Comparison of ENCODE assay signal across 37 cellular contexts in the genomic region with DNA sequence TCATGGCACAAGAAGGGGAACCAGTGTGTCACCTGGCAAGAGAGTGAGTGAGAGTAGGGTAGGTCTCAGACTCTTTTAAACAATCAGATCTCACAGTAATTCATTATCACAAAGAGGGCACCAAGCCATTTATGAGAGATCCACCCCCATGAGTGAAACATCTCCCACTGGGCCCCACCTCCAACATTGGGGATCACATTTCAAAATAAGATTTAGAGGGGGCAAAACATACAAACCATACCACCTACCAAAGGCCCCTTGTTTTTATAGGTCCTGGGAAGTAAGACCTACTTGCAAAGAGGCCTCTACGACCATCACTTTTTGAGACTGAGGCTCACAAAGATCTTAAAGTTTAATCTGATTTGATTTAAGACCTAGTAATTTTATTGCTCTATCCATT.
"Had no signal": no experiment of that assay in that cellular context is flagged by ENCODE, and none has a peak within 500 bp of the region (broad histone marks: within the 10 kb centered on the region; RNA-seq: fewer than 3 reads in every experiment).

No MANE protein-coding gene starts in this region.

- H3K4me1 ChIP-seq: ascending aorta, breast epithelium had no signal

- H3K36me3 Mint-ChIP-seq: activated naive CD4-positive, alpha-beta T cell treated with anti-CD3 and anti-CD28 coated beads, Interleukin-2, amount 10 ng/mL, durations not matched to agents 7 days and 5 days; activated naive CD4-positive, alpha-beta T cell treated with anti-CD3 and anti-CD28 coated beads, Interleukin-2, amount 50 U/mL, for 24 hours; activated naive CD4-positive, alpha-beta T cell treated with anti-CD3 and anti-CD28 coated beads, Interleukin-2, amount 50 U/mL, for 72 hours; activated naive CD8-positive, alpha-beta T cell treated with anti-CD3 and anti-CD28 coated beads, Interleukin-2, amount 10 ng/mL, durations not matched to agents 7 days and 5 days had no signal

- ATAC-seq: activated naive CD4-positive, alpha-beta T cell treated with anti-CD3 and anti-CD28 coated beads, Interleukin-2, amount 50 U/mL, for 72 hours; activated naive CD8-positive, alpha-beta T cell treated with anti-CD3 and anti-CD28 coated beads, Interleukin-2, amount 50 U/mL, for 24 hours; activated T-cell treated with anti-CD3 and anti-CD28 coated beads, Interleukin-2, amount 50 U/mL, for 4 hours; activated T-cell treated with anti-CD3 and anti-CD28 coated beads, Interleukin-2, amount 50 U/mL, for 72 hours; activated T-helper 17 cell treated with anti-CD3 and anti-CD28 coated beads, Interleukin-2, amount 50 U/mL, for 72 hours; body of pancreas had no signal

- H3K27ac Mint-ChIP-seq: activated naive CD4-positive, alpha-beta T cell treated with anti-CD3 and anti-CD28 coated beads for 36 hours; activated naive CD4-positive, alpha-beta T cell treated with anti-CD3 and anti-CD28 coated beads, Interleukin-2, amount 10 ng/mL, durations not matched to agents 7 days and 5 days; activated naive CD4-positive, alpha-beta T cell treated with anti-CD3 and anti-CD28 coated beads, Interleukin-2, amount 50 U/mL, for 24 hours; activated naive CD4-positive, alpha-beta T cell treated with anti-CD3 and anti-CD28 coated beads, Interleukin-2, amount 50 U/mL, for 72 hours; activated naive CD8-positive, alpha-beta T cell; activated naive CD8-positive, alpha-beta T cell treated with anti-CD3 and anti-CD28 coated beads for 36 hours; activated naive CD8-positive, alpha-beta T cell treated with anti-CD3 and anti-CD28 coated beads, Interleukin-2, amount 10 ng/mL, durations not matched to agents 7 days and 5 days; activated naive CD8-positive, alpha-beta T cell treated with anti-CD3 and anti-CD28 coated beads, Interleukin-2, amount 50 U/mL, for 24 hours; activated T-cell treated with anti-CD3 and anti-CD28 coated beads, Interleukin-2, amount 50 U/mL, for 24 hours; activated T-cell treated with anti-CD3 and anti-CD28 coated beads, Interleukin-2, amount 50 U/mL, for 72 hours; activated T-helper 1 cell treated with anti-CD3 and anti-CD28 coated beads, Interleukin-12 subunit alpha, Interleukin-12 subunit beta, Interleukin-2, Interleukin-4 antibody, amounts not matched to agents 30 ng/mL and 10 ng/mL and 1 ng/mL, durations not matched to agents 14 hours and 24 hours and 36 hours; activated T-helper 17 cell treated with anti-CD3 and anti-CD28 coated beads, Interleukin-2, amount 50 U/mL, for 72 hours; activated T-helper 2 cell treated with anti-CD3 and anti-CD28 coated beads, Interferon-gamma antibody, Interleukin-2, Interleukin-4, amounts not matched to agents 10 μg/mL and 5 μg/mL and 100 μg/mL, durations not matched to agents 14 hours and 24 hours and 36 hours; brain had no signal

- H3K27ac ChIP-seq: adrenal gland, ascending aorta, body of pancreas, brain microvascular endothelial cell, breast epithelium, cardiac muscle cell had no signal

- H3K4me1 Mint-ChIP-seq: activated naive CD4-positive, alpha-beta T cell treated with anti-CD3 and anti-CD28 coated beads, Interleukin-2, amount 10 ng/mL, durations not matched to agents 7 days and 5 days; activated naive CD4-positive, alpha-beta T cell treated with anti-CD3 and anti-CD28 coated beads, Interleukin-2, amount 50 U/mL, for 24 hours; activated T-helper 17 cell treated with anti-CD3 and anti-CD28 coated beads, Interleukin-2, amount 50 U/mL, for 72 hours; central memory CD8-positive, alpha-beta T cell had no signal

- DNase-seq: activated effector memory CD4-positive, alpha-beta T cell treated with anti-CD3 and anti-CD28 coated beads, Interleukin-2, amount 50 U/mL, for 16 hours; activated effector memory CD4-positive, alpha-beta T cell treated with Interleukin-2 at 50 U/mL for 16 hours; activated gamma-delta T cell; activated gamma-delta T cell treated with Interleukin-2 at 50 U/mL for 16 hours; activated naive CD4-positive, alpha-beta T cell; activated naive CD4-positive, alpha-beta T cell treated with anti-CD3 and anti-CD28 coated beads for 36 hours; activated naive CD4-positive, alpha-beta T cell treated with anti-CD3 and anti-CD28 coated beads, Interleukin-2, amount 10 ng/mL, durations not matched to agents 7 days and 5 days; activated naive CD4-positive, alpha-beta T cell treated with anti-CD3 and anti-CD28 coated beads, Interleukin-2, amount 50 U/mL, for 16 hours; activated naive CD4-positive, alpha-beta T cell treated with Interleukin-2 at 50 U/mL for 16 hours; activated naive CD8-positive, alpha-beta T cell treated with anti-CD3 and anti-CD28 coated beads for 36 hours; activated naive CD8-positive, alpha-beta T cell treated with anti-CD3 and anti-CD28 coated beads, Interleukin-2, amount 10 ng/mL, durations not matched to agents 7 days and 5 days; activated naive CD8-positive, alpha-beta T cell treated with anti-CD3 and anti-CD28 coated beads, Interleukin-2, amount 50 U/mL, for 24 hours; activated T-cell treated with anti-CD3 and anti-CD28 coated beads, Interleukin-2, amount 50 U/mL, for 24 hours; activated T-cell treated with anti-CD3 and anti-CD28 coated beads, Interleukin-2, amount 50 U/mL, for 4 hours; activated T-cell treated with anti-CD3 and anti-CD28 coated beads, Interleukin-2, amount 50 U/mL, for 48 hours; activated T-cell treated with anti-CD3 and anti-CD28 coated beads, Interleukin-2, amount 50 U/mL, for 72 hours; adrenal gland; amniotic stem cell; amygdala; anterior cingulate cortex; aorta; body of pancreas; brain microvascular endothelial cell; caudate nucleus; central memory CD4-positive, alpha-beta T cell; cerebellar nuclear complex had no signal

- H3K27me3 ChIP-seq: adrenal gland, ascending aorta, body of pancreas, brain microvascular endothelial cell, breast epithelium, cardiac muscle cell had no signal

- H3K27me3 Mint-ChIP-seq: activated naive CD8-positive, alpha-beta T cell; activated naive CD8-positive, alpha-beta T cell treated with anti-CD3 and anti-CD28 coated beads for 36 hours; activated naive CD8-positive, alpha-beta T cell treated with anti-CD3 and anti-CD28 coated beads, Interleukin-2, amount 10 ng/mL, durations not matched to agents 7 days and 5 days; activated naive CD8-positive, alpha-beta T cell treated with anti-CD3 and anti-CD28 coated beads, Interleukin-2, amount 50 U/mL, for 24 hours; activated T-helper 17 cell treated with anti-CD3 and anti-CD28 coated beads, Interleukin-2, amount 50 U/mL, for 72 hours; brain; central memory CD8-positive, alpha-beta T cell had no signal

- H3K4me3 Mint-ChIP-seq: activated naive CD4-positive, alpha-beta T cell treated with anti-CD3 and anti-CD28 coated beads for 36 hours; activated naive CD4-positive, alpha-beta T cell treated with anti-CD3 and anti-CD28 coated beads, Interleukin-2, amount 10 ng/mL, durations not matched to agents 7 days and 5 days; activated naive CD4-positive, alpha-beta T cell treated with anti-CD3 and anti-CD28 coated beads, Interleukin-2, amount 50 U/mL, for 24 hours; activated naive CD8-positive, alpha-beta T cell; activated naive CD8-positive, alpha-beta T cell treated with anti-CD3 and anti-CD28 coated beads for 36 hours; activated naive CD8-positive, alpha-beta T cell treated with anti-CD3 and anti-CD28 coated beads, Interleukin-2, amount 10 ng/mL, durations not matched to agents 7 days and 5 days; activated naive CD8-positive, alpha-beta T cell treated with anti-CD3 and anti-CD28 coated beads, Interleukin-2, amount 50 U/mL, for 24 hours; activated T-cell treated with anti-CD3 and anti-CD28 coated beads, Interleukin-2, amount 50 U/mL, for 24 hours; activated T-cell treated with anti-CD3 and anti-CD28 coated beads, Interleukin-2, amount 50 U/mL, for 4 hours; activated T-cell treated with anti-CD3 and anti-CD28 coated beads, Interleukin-2, amount 50 U/mL, for 72 hours; activated T-helper 1 cell treated with anti-CD3 and anti-CD28 coated beads, Interleukin-12 subunit alpha, Interleukin-12 subunit beta, Interleukin-2, Interleukin-4 antibody, amounts not matched to agents 30 ng/mL and 10 ng/mL and 1 ng/mL, durations not matched to agents 14 hours and 24 hours and 36 hours; activated T-helper 17 cell treated with anti-CD3 and anti-CD28 coated beads, Interleukin-2, amount 50 U/mL, for 72 hours; brain; central memory CD8-positive, alpha-beta T cell had no signal

- H3K36me3 ChIP-seq: adrenal gland, ascending aorta, brain microvascular endothelial cell, breast epithelium, cardiac muscle cell had no signal

- H3K9me3 Mint-ChIP-seq: activated naive CD4-positive, alpha-beta T cell treated with anti-CD3 and anti-CD28 coated beads for 36 hours; activated naive CD4-positive, alpha-beta T cell treated with anti-CD3 and anti-CD28 coated beads, Interleukin-2, amount 10 ng/mL, durations not matched to agents 7 days and 5 days; activated naive CD4-positive, alpha-beta T cell treated with anti-CD3 and anti-CD28 coated beads, Interleukin-2, amount 50 U/mL, for 24 hours; activated naive CD4-positive, alpha-beta T cell treated with anti-CD3 and anti-CD28 coated beads, Interleukin-2, amount 50 U/mL, for 72 hours; activated naive CD8-positive, alpha-beta T cell treated with anti-CD3 and anti-CD28 coated beads for 36 hours; activated naive CD8-positive, alpha-beta T cell treated with anti-CD3 and anti-CD28 coated beads, Interleukin-2, amount 10 ng/mL, durations not matched to agents 7 days and 5 days; activated naive CD8-positive, alpha-beta T cell treated with anti-CD3 and anti-CD28 coated beads, Interleukin-2, amount 50 U/mL, for 24 hours; activated T-cell treated with anti-CD3 and anti-CD28 coated beads, Interleukin-2, amount 50 U/mL, for 24 hours; activated T-cell treated with anti-CD3 and anti-CD28 coated beads, Interleukin-2, amount 50 U/mL, for 4 hours; activated T-cell treated with anti-CD3 and anti-CD28 coated beads, Interleukin-2, amount 50 U/mL, for 72 hours; activated T-helper 1 cell treated with anti-CD3 and anti-CD28 coated beads, Interleukin-12 subunit alpha, Interleukin-12 subunit beta, Interleukin-2, Interleukin-4 antibody, amounts not matched to agents 30 ng/mL and 10 ng/mL and 1 ng/mL, durations not matched to agents 14 hours and 24 hours and 36 hours; activated T-helper 17 cell treated with anti-CD3 and anti-CD28 coated beads, Interleukin-2, amount 50 U/mL, for 72 hours; activated T-helper 2 cell treated with anti-CD3 and anti-CD28 coated beads, Interferon-gamma antibody, Interleukin-2, Interleukin-4, amounts not matched to agents 10 μg/mL and 5 μg/mL and 100 μg/mL, durations not matched to agents 14 hours and 24 hours and 36 hours; central memory CD8-positive, alpha-beta T cell had no signal

- H3K9me3 ChIP-seq: adrenal gland, ascending aorta, body of pancreas, breast epithelium had no signal

- H3K4me3 ChIP-seq: adrenal gland, ascending aorta, body of pancreas, breast epithelium, cardiac muscle cell had no signal
